ENCODE assay signal across 8 cellular contexts in the genomic region with DNA sequence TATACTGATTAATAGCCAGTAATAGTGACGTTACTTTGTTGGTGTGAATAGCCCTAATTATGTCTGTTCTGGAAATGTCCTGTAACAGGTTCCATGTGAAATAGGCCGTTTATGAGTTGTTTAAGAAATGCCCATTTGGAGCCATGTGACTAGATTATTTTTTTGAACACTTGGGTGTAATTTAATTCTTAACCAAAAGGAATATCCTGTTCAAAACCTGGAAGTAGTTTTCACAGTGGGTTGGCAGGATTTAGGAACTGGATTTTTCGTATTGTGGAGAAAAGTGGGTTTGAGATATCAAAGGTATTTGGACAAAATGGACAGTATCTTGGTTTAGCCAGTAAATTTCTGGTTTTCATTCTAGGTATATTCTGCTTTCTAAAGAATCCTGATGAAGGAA. TPM values are rescaled to one million over a fixed set of nuclear protein-coding genes. Genes with fewer than 3 reads are reported as not detected.
DNase-seq lines count a peak whose midpoint lies in the region; ATAC-seq and TF ChIP-seq lines count a peak whose summit lies in the region.

No MANE protein-coding gene starts in this region.

- intact Hi-C loops in MCF 10A (cut with micrococcal nuclease) = no loop called here

- H3K4me3 Mint-ChIP-seq in MCF 10A (ENCODE audit: unreplicated experiment) = peak overlapping the region; percentile 94

- CTCF ChIA-PET in MCF 10A (lab: Yijun Ruan, JAX) = interaction anchor here (0.6 to 1.0 kb wide), 3 partner anchors 8 to 236 kb away, joined by 3 to 4 read pairs (median 3); no protein-coding TSS in a partner anchor

- H3K9me3 Mint-ChIP-seq in MCF 10A (ENCODE audit: unreplicated experiment) = peaks cover 8% of the 10 kb centered on the region

- H3K27me3 ChIP-seq in HL-60 (ENCODE audit: insufficient read depth, poor library complexity, severe bottlenecking) = no peaks in the 10 kb centered on the region
- H3K27me3 ChIP-seq in mucosa of rectum (ENCODE audit: control insufficient read depth in 2 of 2, insufficient read depth in 2 of 2, low read length in 2 of 2) = no peaks in the 10 kb centered on the region

- H3K4me1 Mint-ChIP-seq in MCF 10A (ENCODE audit: insufficient read depth, unreplicated experiment) = peaks cover 16% of the 10 kb centered on the region

- BruUV-seq in MCF 10A (replicated peaks; lab: Mats Ljungman, UMichigan) = no TSS peak

- H3K9me3 ChIP-seq in mucosa of rectum (ENCODE audit: control insufficient read depth in 2 of 2, low read length in 2 of 2) = no peaks in the 10 kb centered on the region

- no peak for TF ChIP-seq CTCF in 22Rv1 (IDR thresholded peaks at IDR 0.05)
- TF ChIP-seq CTCF in HL-60 (IDR thresholded peaks at IDR 0.05; ENCODE audit: insufficient read depth, low read length) = no peak
- TF ChIP-seq CTCF in MCF 10A (IDR thresholded peaks at IDR 0.05; ENCODE audit: unreplicated experiment) = no peak
- no peak for TF ChIP-seq CTCF in omental fat pad (IDR thresholded peaks at IDR 0.05)

- H3K4me1 ChIP-seq in mucosa of rectum (ENCODE audit: control insufficient read depth in 2 of 2, insufficient read depth in 2 of 2, low read length in 2 of 2) = peaks cover 5 to 10% of the 10 kb centered on the region in 2 donors

- peaks cover 4 to 9% of the 10 kb centered on the region in 2 donors for H3K36me3 ChIP-seq in mucosa of rectum (ENCODE audit: control insufficient read depth in 2 of 2, insufficient read depth in 2 of 2, low read length in 2 of 2)

- H3K9ac ChIP-seq in mucosa of rectum (ENCODE audit: low read depth in 1 of 2, low read length in 2 of 2) = peak overlapping the region; percentile 92 to 98

- peak overlapping the region; percentile 96 for H3K27ac ChIP-seq in 22Rv1
- H3K27ac ChIP-seq in HL-60 (replicated peaks) = peak overlapping the region; percentile 92
- peak overlapping the region in 1 of 2 donors; percentile 94 for H3K27ac ChIP-seq in mucosa of rectum (ENCODE audit: low read depth in 2 of 2, low read length in 2 of 2)

- POLR2A ChIA-PET in MCF 10A (lab: Yijun Ruan, JAX) = interaction anchor here (0.7 to 4.4 kb wide), 14 partner anchors 7 to 960 kb away, joined by 3 to 82 read pairs (median 3); a partner anchor contains a TSS

- peak overlapping the region; percentile 99 for H3K27ac Mint-ChIP-seq in MCF 10A (ENCODE audit: low read depth, unreplicated experiment)

- H3K27me3 Mint-ChIP-seq in MCF 10A (ENCODE audit: insufficient read depth, unreplicated experiment) = no peaks in the 10 kb centered on the region

- peak overlapping the region; percentile 65 for H3K4me3 ChIP-seq in HL-60 (replicated peaks; ENCODE audit: insufficient read depth, low read length)
- H3K4me3 ChIP-seq in mucosa of rectum (ENCODE audit: low read length in 2 of 2) = peak overlapping the region; percentile 94 to 99

- no peak for ATAC-seq in GM21825 (IDR thresholded peaks at IDR 0.05; ENCODE audit: unreplicated experiment)
- no peak for ATAC-seq in omental fat pad (ENCODE audit: low FRiP score)
- no peak for ATAC-seq in HG03025 (IDR thresholded peaks at IDR 0.05; ENCODE audit: low FRiP score, unreplicated experiment)

- DNase-seq in HL-60 (ENCODE audit: low read depth in 1 of 2, low spot score in 1 of 2) (no peak), MCF 10A (ENCODE audit: unreplicated experiment) (peak; percentile 1), omental fat pad (ENCODE audit: low spot score) (no peak), MV-4-11 (lab: John Stamatoyannopoulos, UW) (no peak)

- H3K36me3 Mint-ChIP-seq in MCF 10A (ENCODE audit: insufficient read depth, unreplicated experiment) = peaks cover 36% of the 10 kb centered on the region

RNA-seq across cellular contexts. Expression of a gene that starts 1.3 kb away (rescaled TPM):
- 66.7 and 72.4 TPM in 2 replicates for total RNA-seq in MCF 10A (2022)
- total RNA-seq in omental fat pad = 10 to 100 TPM; 49.2 to 90.2 (median 76.6) TPM
